8 cellular contexts compared by ENCODE assay signal in genomic region chr2:189210250-189211075, GRCh38. TPM values are rescaled to one million over a fixed set of nuclear protein-coding genes. Genes with fewer than 3 reads are reported as not detected.
DNase-seq lines count a peak whose midpoint lies in the region; TF ChIP-seq lines count a peak whose summit lies in the region.

No MANE protein-coding gene starts in this region.

- intact Hi-C loops in adrenal gland (cut with DNase I): no loop called here
- intact Hi-C loops in thyroid gland (cut with DNase I): no loop called here

- H3K4me3 ChIP-seq in adrenal gland: peak overlapping the region in 1 of 4 donors; percentile 37
- H3K4me3 ChIP-seq in kidney epithelial cell (ENCODE audit: low read depth, low read length): no peak overlapping the region
- no peak overlapping the region for H3K4me3 ChIP-seq in thyroid gland (replicated peaks in 1 of 3)

- no peak for DNase-seq in activated T-cell treated with anti-CD3 and anti-CD28 coated beads, Interleukin-2, amount 50 U/mL, for 24 hours
- no peak for DNase-seq in activated T-cell treated with anti-CD3 and anti-CD28 coated beads, Interleukin-2, amount 50 U/mL, for 48 hours
- peak; percentile 57 to 85 (median 74) for DNase-seq in adrenal gland
- peak; percentile 75 for DNase-seq in kidney epithelial cell (ENCODE audit: low read depth)
- no peak for DNase-seq in thyroid gland
- no peak for DNase-seq in T-helper 9 cell
- no peak for DNase-seq in SW480 (ENCODE audit: low spot score)
- DNase-seq in NCI-H345 treated with DMSO at 0.1 percent for 48 hours (lab: John Stamatoyannopoulos, UW; ENCODE audit: unreplicated experiment): no peak

- TF ChIP-seq CTCF in adrenal gland (IDR thresholded peaks at IDR 0.05): no peak
- TF ChIP-seq CTCF in kidney epithelial cell (IDR thresholded peaks at IDR 0.05; ENCODE audit: insufficient read depth, low read length, poor library complexity, severe bottlenecking): no peak
- TF ChIP-seq CTCF in thyroid gland (IDR thresholded peaks at IDR 0.05): no peak

- no peaks in the 10 kb centered on the region for H3K27me3 Mint-ChIP-seq in activated T-cell treated with anti-CD3 and anti-CD28 coated beads, Interleukin-2, amount 50 U/mL, for 24 hours

- H3K4me1 ChIP-seq in adrenal gland (replicated peaks in 1 of 2) (peaks cover 6 to 16% of the 10 kb centered on the region in 2 donors), thyroid gland (peaks cover 0 to 6% of the 10 kb centered on the region in 2 donors)

- H3K27me3 ChIP-seq in adrenal gland (no peaks in the 10 kb centered on the region), kidney epithelial cell (ENCODE audit: control insufficient read depth, insufficient read depth, low read length) (no peaks in the 10 kb centered on the region), thyroid gland (no peaks in the 10 kb centered on the region)

- peaks cover 17% of the 10 kb centered on the region for H3K4me1 Mint-ChIP-seq in activated T-cell treated with anti-CD3 and anti-CD28 coated beads, Interleukin-2, amount 50 U/mL, for 24 hours (ENCODE audit: low read depth)

- H3K27ac Mint-ChIP-seq in activated T-cell treated with anti-CD3 and anti-CD28 coated beads, Interleukin-2, amount 50 U/mL, for 24 hours: peak overlapping the region; percentile 60

- peak overlapping the region; percentile 40 to 69 (median 54) for H3K27ac ChIP-seq in adrenal gland
- H3K27ac ChIP-seq in thyroid gland: peak overlapping the region in 2 of 3 donors; percentile 63 to 64

- no peak overlapping the region for H3K4me3 Mint-ChIP-seq in activated T-cell treated with anti-CD3 and anti-CD28 coated beads, Interleukin-2, amount 50 U/mL, for 24 hours

- H3K36me3 ChIP-seq in adrenal gland (replicated peaks in 1 of 2): no peaks in the 10 kb centered on the region
- no peaks in the 10 kb centered on the region for H3K36me3 ChIP-seq in kidney epithelial cell (ENCODE audit: control insufficient read depth, insufficient read depth, low read length)
- no peaks in the 10 kb centered on the region for H3K36me3 ChIP-seq in thyroid gland

- no peaks in the 10 kb centered on the region for H3K9me3 Mint-ChIP-seq in activated T-cell treated with anti-CD3 and anti-CD28 coated beads, Interleukin-2, amount 50 U/mL, for 24 hours

- H3K36me3 Mint-ChIP-seq in activated T-cell treated with anti-CD3 and anti-CD28 coated beads, Interleukin-2, amount 50 U/mL, for 24 hours (ENCODE audit: low read depth): no peaks in the 10 kb centered on the region

- 17 to 22% (median 19%) methylated on average over 7 of the region's 7 CpGs for WGBS in adrenal gland, 4 donors
- 54 to 69% methylated on average over 7 of the region's 7 CpGs for WGBS in thyroid gland, 2 donors

- H3K9me3 ChIP-seq in adrenal gland (replicated peaks in 1 of 3) (no peaks in the 10 kb centered on the region), thyroid gland (no peaks in the 10 kb centered on the region)

- no peak for TF ChIP-seq POLR2A in adrenal gland (IDR thresholded peaks at IDR 0.05)
- no peak for TF ChIP-seq POLR2A in thyroid gland (IDR thresholded peaks at IDR 0.05)

RNA-seq across cellular contexts. Expression of gene COL5A2, which starts 30.9 kb away (rescaled TPM):
- 10 to 100 TPM in 7 of 8 donors, 1 to 10 TPM in 1; 8.5 to 23.2 (median 15.1) TPM for total RNA-seq in adrenal gland
- polyA plus RNA-seq in adrenal gland: 10 to 100 TPM in 1 of 3 donors, 1 to 10 TPM in 2; 5.2 to 14.4 (median 9.4) TPM
- total RNA-seq in kidney epithelial cell: 27.1 TPM in 2 replicates
- total RNA-seq in thyroid gland: 10 to 100 TPM; 10.9 to 22.5 (median 17.5) TPM

Comparison
In these comparisons a context has a peak if more than half of its experiments do, and no peak if none do; other contexts are left out.
1. DNase-seq: peak in adrenal gland (7 of 7) and kidney epithelial cell (single experiment); none in activated T-cell treated with anti-CD3 and anti-CD28 coated beads, Interleukin-2, amount 50 U/mL, for 24 hours (single experiment), activated T-cell treated with anti-CD3 and anti-CD28 coated beads, Interleukin-2, amount 50 U/mL, for 48 hours (0 of 2), thyroid gland (0 of 2), T-helper 9 cell (single experiment), SW480 (single experiment) and NCI-H345 treated with DMSO at 0.1 percent for 48 hours (single experiment).